1 cellular context compared by ENCODE assay signal in genomic region chr2:10122500-10123280, GRCh38.
A peak's percentile ranks its signal among the peaks of the same experiment; 100 is the strongest.
TF ChIP-seq lines count a peak whose summit lies in the region.

Gene RRM2 (plus strand): TSS chr2:10122739. CDS start chr2:10122799, 60 bp downstream.

TF ChIP-seq in HEK293, 187 proteins besides CTCF, POLR2A, EP300 and RAD21 (continued from another document and continues in another):
- TF ChIP-seq PRDM10 (tag by site-specific recombination; IDR thresholded peaks at IDR 0.05) (peak; percentile 21; the same call in 1 of the 2 replicates), ZNF26 (tag by site-specific recombination; IDR thresholded peaks at IDR 0.05) (no peak), ZNF366 (tag by site-specific recombination; conservative IDR thresholded peaks at IDR 0.05) (no peak), ZNF571 (tag by site-specific recombination; IDR thresholded peaks at IDR 0.05) (no peak), ZNF621 (tag by site-specific recombination; IDR thresholded peaks at IDR 0.05) (no peak), MYNN (tag by site-specific recombination; IDR thresholded peaks at IDR 0.05; ENCODE audit: borderline replicate concordance) (no peak), ZSCAN18 (tag by site-specific recombination; IDR thresholded peaks at IDR 0.05) (no peak), ZNF654 (tag by site-specific recombination; IDR thresholded peaks at IDR 0.05; ENCODE audit: low read depth) (no peak), ZNF211 (tag by site-specific recombination; IDR thresholded peaks at IDR 0.05; ENCODE audit: low read depth) (no peak), ZNF639 (tag by site-specific recombination; IDR thresholded peaks at IDR 0.05) (no peak), ZNF768 (tag by site-specific recombination; IDR thresholded peaks at IDR 0.05) (no peak), ZNF510 (tag by site-specific recombination; IDR thresholded peaks at IDR 0.05; ENCODE audit: insufficient replicate concordance) (no peak), ZNF521 (tag by site-specific recombination; IDR thresholded peaks at IDR 0.05) (no peak), ZNF514 (tag by site-specific recombination; IDR thresholded peaks at IDR 0.05) (no peak), ZNF248 (tag by site-specific recombination; IDR thresholded peaks at IDR 0.05) (no peak), ZNF155 (tag by site-specific recombination; IDR thresholded peaks at IDR 0.05) (no peak), ZNF184 (tag by site-specific recombination; IDR thresholded peaks at IDR 0.05) (no peak), HOXD13 (CRISPR knock-in tag; IDR thresholded peaks at IDR 0.05; ENCODE audit: borderline replicate concordance) (peak; percentile 44; the same call in 1 of the 2 replicates), ZNF335 (tag by site-specific recombination; conservative IDR thresholded peaks at IDR 0.05) (no peak), ZFP3 (tag by site-specific recombination; IDR thresholded peaks at IDR 0.05; ENCODE audit: low read depth) (no peak), ZBTB17 (tag by site-specific recombination; IDR thresholded peaks at IDR 0.05) (peak; percentile 64), SCRT1 (tag by site-specific recombination; IDR thresholded peaks at IDR 0.05; ENCODE audit: borderline replicate concordance) (no peak), ZNF664 (tag by site-specific recombination; IDR thresholded peaks at IDR 0.05) (no peak), SALL2 (tag by site-specific recombination; IDR thresholded peaks at IDR 0.05; ENCODE audit: borderline replicate concordance) (no peak), ZNF629 (tag by site-specific recombination; IDR thresholded peaks at IDR 0.05) (peak; percentile 36; the same call in 1 of the 2 replicates), ZNF529 (tag by site-specific recombination; IDR thresholded peaks at IDR 0.05; ENCODE audit: insufficient replicate concordance) (no peak), ZIC2 (tag by site-specific recombination; IDR thresholded peaks at IDR 0.05) (peak; percentile 33), ZNF266 (tag by site-specific recombination; IDR thresholded peaks at IDR 0.05; ENCODE audit: low read depth) (no peak), MEIS1 (CRISPR knock-in tag; IDR thresholded peaks at IDR 0.05; ENCODE audit: borderline replicate concordance) (0 out of 2 replicates have a peak, but pooled peaks have one; percentile 48), TRIM28 (IDR thresholded peaks at IDR 0.05; ENCODE audit: borderline replicate concordance, low read length) (no peak), ZSCAN30 (tag by site-specific recombination; IDR thresholded peaks at IDR 0.05) (0 out of 2 replicates have a peak, but pooled peaks have one; percentile 26), ZNF449 (tag by site-specific recombination; IDR thresholded peaks at IDR 0.05) (no peak), SETDB1 (IDR thresholded peaks at IDR 0.05; ENCODE audit: insufficient read length, low read length) (no peak), KLF1 (tag by site-specific recombination; IDR thresholded peaks at IDR 0.05) (peak; percentile 73), ZNF558 (tag by site-specific recombination; IDR thresholded peaks at IDR 0.05) (no peak), GLIS2 (tag by site-specific recombination; IDR thresholded peaks at IDR 0.05) (peak; percentile 66; the same call in 1 of the 2 replicates), ZFP69B (tag by site-specific recombination; IDR thresholded peaks at IDR 0.05) (peak; percentile 32; the same call in 1 of the 2 replicates), ZNF792 (tag by site-specific recombination; IDR thresholded peaks at IDR 0.05) (0 out of 2 replicates have a peak, but pooled peaks have one; percentile 50), ZNF433 (tag by site-specific recombination; IDR thresholded peaks at IDR 0.05; ENCODE audit: low read depth) (no peak), WT1 (tag by site-specific recombination; IDR thresholded peaks at IDR 0.05) (peak; percentile 56; the same call in 1 of the 2 replicates), KLF7 (tag by site-specific recombination; IDR thresholded peaks at IDR 0.05; ENCODE audit: borderline replicate concordance) (peak; percentile 27; the same call in 1 of the 2 replicates), ZNF23 (tag by site-specific recombination; IDR thresholded peaks at IDR 0.05; ENCODE audit: borderline replicate concordance) (no peak), GLIS1 (tag by site-specific recombination; IDR thresholded peaks at IDR 0.05) (peak; percentile 61; the same call in 1 of the 2 replicates), ZNF133 (tag by site-specific recombination; IDR thresholded peaks at IDR 0.05) (no peak), ZBTB11 (tag by site-specific recombination; conservative IDR thresholded peaks at IDR 0.05; ENCODE audit: low read depth) (no peak), ZNF16 (tag by site-specific recombination; IDR thresholded peaks at IDR 0.05; ENCODE audit: low read depth) (no peak), ZNF677 (tag by site-specific recombination; IDR thresholded peaks at IDR 0.05) (no peak), KLF8 (tag by site-specific recombination; IDR thresholded peaks at IDR 0.05) (peak; percentile 49; the same call in 1 of the 2 replicates), KLF17 (tag by site-specific recombination; IDR thresholded peaks at IDR 0.05) (peak; percentile 83; the same call in 1 of the 2 replicates), ZNF777 (tag by site-specific recombination; IDR thresholded peaks at IDR 0.05; ENCODE audit: borderline replicate concordance) (0 out of 2 replicates have a peak, but pooled peaks have one; percentile 24), FEZF1 (tag by site-specific recombination; IDR thresholded peaks at IDR 0.05) (no peak), ZNF561 (tag by site-specific recombination; IDR thresholded peaks at IDR 0.05; ENCODE audit: borderline replicate concordance) (no peak), ZNF416 (tag by site-specific recombination; IDR thresholded peaks at IDR 0.05) (no peak), ZNF596 (tag by site-specific recombination; IDR thresholded peaks at IDR 0.05) (no peak), ZNF530 (tag by site-specific recombination; IDR thresholded peaks at IDR 0.05; ENCODE audit: low read depth) (no peak), ZBTB44 (tag by site-specific recombination; IDR thresholded peaks at IDR 0.05) (no peak), ZNF549 (tag by site-specific recombination; IDR thresholded peaks at IDR 0.05) (no peak), PRDM1 (tag by site-specific recombination; IDR thresholded peaks at IDR 0.05) (no peak)
